Comparison of ENCODE assay signal across 11 cellular contexts in the genomic region with DNA sequence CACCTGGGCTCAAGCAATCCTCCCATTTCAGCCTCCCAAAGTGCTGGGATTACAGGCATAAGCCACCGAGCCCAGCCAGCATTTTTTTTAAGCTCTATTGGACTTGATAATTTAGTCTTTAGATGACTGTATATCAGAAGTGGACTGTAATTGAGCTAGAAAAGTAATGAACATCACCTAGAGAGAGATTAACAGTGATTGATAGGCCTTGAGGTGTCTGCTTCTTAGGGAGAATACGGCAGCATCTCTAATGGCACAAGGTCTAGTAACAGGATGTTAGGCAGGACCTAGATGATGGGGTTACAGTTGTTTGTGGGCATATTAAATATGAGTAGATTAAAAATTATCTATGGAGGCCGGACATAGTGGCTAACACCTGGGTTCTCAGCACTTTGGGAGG.
"Had no signal": no experiment of that assay in that cellular context is flagged by ENCODE, and none has a peak within 500 bp of the region (broad histone marks: within the 10 kb centered on the region; RNA-seq: fewer than 3 reads in every experiment).

No MANE protein-coding gene starts in this region.

- H3K4me1 ChIP-seq: HAP-1 had no signal

- H3K4me2 ChIP-seq: GM23338 had no signal

- H3K4me3 ChIP-seq: GM23248, GM23338, HAP-1 had no signal

- ATAC-seq: GM23338, HCT116 had no signal

- H3K27ac ChIP-seq: GM23248 had no signal

- H2AFZ ChIP-seq: GM23248, GM23338 had no signal

- FAIRE-seq: H1, H54 had no signal

- H3K36me3 ChIP-seq: HAP-1 had no signal

- DNase-seq: GM23248, GOT3, H7, H9, HCEC 1CT, HFFc6 had no signal

- H3K9me3 ChIP-seq: HAP-1 had no signal

- H3K9ac ChIP-seq: GM23248 had no signal
